Comparison of ENCODE assay signal across 1 cellular context in the genomic region with DNA sequence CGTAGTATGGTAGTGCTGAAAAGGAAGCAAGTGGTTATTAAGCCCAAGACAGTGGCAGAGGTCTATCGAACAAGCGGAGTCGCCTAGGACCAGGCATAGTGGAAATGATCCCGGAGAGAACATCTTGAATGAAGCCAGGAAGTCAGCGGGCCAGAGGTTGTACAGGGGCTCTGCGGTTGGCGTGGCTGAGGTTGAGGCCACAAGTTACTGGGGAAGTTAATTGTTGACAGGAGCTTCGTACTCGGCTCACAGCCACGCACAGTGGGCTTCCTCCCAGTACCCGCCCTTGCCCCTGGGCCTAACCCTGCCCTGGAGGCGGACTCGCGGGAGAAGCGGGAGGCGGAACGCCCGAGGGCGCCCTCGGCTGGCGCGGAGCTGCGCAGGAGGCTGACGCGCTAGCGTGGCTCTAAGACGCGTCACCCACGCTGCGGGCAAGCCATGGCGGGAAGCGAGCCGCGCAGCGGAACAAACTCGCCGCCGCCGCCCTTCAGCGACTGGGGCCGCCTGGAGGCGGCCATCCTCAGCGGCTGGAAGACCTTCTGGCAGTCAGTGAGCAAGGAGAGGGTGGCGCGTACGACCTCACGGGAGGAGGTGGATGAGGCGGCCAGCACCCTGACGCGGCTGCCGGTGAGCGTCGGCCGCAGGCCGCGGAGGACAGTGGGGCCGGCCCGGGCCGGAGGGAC.
TF ChIP-seq lines count a peak whose summit lies in the region.

A gene with protein sequence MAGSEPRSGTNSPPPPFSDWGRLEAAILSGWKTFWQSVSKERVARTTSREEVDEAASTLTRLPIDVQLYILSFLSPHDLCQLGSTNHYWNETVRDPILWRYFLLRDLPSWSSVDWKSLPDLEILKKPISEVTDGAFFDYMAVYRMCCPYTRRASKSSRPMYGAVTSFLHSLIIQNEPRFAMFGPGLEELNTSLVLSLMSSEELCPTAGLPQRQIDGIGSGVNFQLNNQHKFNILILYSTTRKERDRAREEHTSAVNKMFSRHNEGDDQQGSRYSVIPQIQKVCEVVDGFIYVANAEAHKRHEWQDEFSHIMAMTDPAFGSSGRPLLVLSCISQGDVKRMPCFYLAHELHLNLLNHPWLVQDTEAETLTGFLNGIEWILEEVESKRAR (plus strand): TSS at position 410 of the 683 bp plus-strand sequence. CDS start 29 bp downstream, at position 439.

TF ChIP-seq in K562, 482 proteins besides CTCF, POLR2A, EP300 and RAD21 (continued from another document and continues in another):
- TF ChIP-seq, protein P1, sequence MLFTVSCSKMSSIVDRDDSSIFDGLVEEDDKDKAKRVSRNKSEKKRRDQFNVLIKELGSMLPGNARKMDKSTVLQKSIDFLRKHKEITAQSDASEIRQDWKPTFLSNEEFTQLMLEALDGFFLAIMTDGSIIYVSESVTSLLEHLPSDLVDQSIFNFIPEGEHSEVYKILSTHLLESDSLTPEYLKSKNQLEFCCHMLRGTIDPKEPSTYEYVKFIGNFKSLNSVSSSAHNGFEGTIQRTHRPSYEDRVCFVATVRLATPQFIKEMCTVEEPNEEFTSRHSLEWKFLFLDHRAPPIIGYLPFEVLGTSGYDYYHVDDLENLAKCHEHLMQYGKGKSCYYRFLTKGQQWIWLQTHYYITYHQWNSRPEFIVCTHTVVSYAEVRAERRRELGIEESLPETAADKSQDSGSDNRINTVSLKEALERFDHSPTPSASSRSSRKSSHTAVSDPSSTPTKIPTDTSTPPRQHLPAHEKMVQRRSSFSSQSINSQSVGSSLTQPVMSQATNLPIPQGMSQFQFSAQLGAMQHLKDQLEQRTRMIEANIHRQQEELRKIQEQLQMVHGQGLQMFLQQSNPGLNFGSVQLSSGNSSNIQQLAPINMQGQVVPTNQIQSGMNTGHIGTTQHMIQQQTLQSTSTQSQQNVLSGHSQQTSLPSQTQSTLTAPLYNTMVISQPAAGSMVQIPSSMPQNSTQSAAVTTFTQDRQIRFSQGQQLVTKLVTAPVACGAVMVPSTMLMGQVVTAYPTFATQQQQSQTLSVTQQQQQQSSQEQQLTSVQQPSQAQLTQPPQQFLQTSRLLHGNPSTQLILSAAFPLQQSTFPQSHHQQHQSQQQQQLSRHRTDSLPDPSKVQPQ (CRISPR knock-in tag; IDR thresholded peaks at IDR 0.05; ENCODE audit: borderline replicate concordance) = no peak
- TF ChIP-seq ZNF134 (CRISPR knock-in tag; conservative IDR thresholded peaks at IDR 0.05) (0 out of 2 replicates have a peak, but pooled peaks have one; percentile 37), SIN3A (IDR thresholded peaks at IDR 0.05; ENCODE audit: borderline replicate concordance in 2 of 2, control insufficient read depth in 1 of 2, low read depth in 2 of 2, low read length in 2 of 2) (peak in 1 of 2 experiments; percentile 63; a peak in 1 of 4 replicates), SMARCC2 (IDR thresholded peaks at IDR 0.05; ENCODE audit: low read depth) (peak; percentile 32; the same call in 1 of the 2 replicates), ZSCAN32 (CRISPR knock-in tag; IDR thresholded peaks at IDR 0.05) (no peak; the same call in 1 of the 2 replicates), GTF2E2 (tag; IDR thresholded peaks at IDR 0.05) (peak; percentile 97), RNF2 (IDR thresholded peaks at IDR 0.05) (peak; percentile 93), HNRNPUL1 (IDR thresholded peaks at IDR 0.05; ENCODE audit: low read length) (no peak), YBX1 (IDR thresholded peaks at IDR 0.05) (no peak), POLR2G (IDR thresholded peaks at IDR 0.05; ENCODE audit: low read depth, low read length) (peak; percentile 99), HDAC6 (IDR thresholded peaks at IDR 0.05; ENCODE audit: low read depth, low read length) (no peak), ZFX (CRISPR knock-in tag; IDR thresholded peaks at IDR 0.05) (peak; percentile 99), SIRT6 (IDR thresholded peaks at IDR 0.05; ENCODE audit: low read depth, low read length) (no peak), ADNP (tag; IDR thresholded peaks at IDR 0.05) (no peak), TAF15 (IDR thresholded peaks at IDR 0.05; ENCODE audit: low read depth, low read length) (no peak), ZNF589 (CRISPR knock-in tag; IDR thresholded peaks at IDR 0.05; ENCODE audit: low read depth) (no peak), POLR2AphosphoS2 (IDR thresholded peaks at IDR 0.05; ENCODE audit: low read length) (peak; percentile 66; the same call in 1 of the 2 replicates), CBFB (CRISPR knock-in tag; IDR thresholded peaks at IDR 0.05) (peak; percentile 84; the same call in 1 of the 2 replicates)
- TF ChIP-seq, protein P2, sequence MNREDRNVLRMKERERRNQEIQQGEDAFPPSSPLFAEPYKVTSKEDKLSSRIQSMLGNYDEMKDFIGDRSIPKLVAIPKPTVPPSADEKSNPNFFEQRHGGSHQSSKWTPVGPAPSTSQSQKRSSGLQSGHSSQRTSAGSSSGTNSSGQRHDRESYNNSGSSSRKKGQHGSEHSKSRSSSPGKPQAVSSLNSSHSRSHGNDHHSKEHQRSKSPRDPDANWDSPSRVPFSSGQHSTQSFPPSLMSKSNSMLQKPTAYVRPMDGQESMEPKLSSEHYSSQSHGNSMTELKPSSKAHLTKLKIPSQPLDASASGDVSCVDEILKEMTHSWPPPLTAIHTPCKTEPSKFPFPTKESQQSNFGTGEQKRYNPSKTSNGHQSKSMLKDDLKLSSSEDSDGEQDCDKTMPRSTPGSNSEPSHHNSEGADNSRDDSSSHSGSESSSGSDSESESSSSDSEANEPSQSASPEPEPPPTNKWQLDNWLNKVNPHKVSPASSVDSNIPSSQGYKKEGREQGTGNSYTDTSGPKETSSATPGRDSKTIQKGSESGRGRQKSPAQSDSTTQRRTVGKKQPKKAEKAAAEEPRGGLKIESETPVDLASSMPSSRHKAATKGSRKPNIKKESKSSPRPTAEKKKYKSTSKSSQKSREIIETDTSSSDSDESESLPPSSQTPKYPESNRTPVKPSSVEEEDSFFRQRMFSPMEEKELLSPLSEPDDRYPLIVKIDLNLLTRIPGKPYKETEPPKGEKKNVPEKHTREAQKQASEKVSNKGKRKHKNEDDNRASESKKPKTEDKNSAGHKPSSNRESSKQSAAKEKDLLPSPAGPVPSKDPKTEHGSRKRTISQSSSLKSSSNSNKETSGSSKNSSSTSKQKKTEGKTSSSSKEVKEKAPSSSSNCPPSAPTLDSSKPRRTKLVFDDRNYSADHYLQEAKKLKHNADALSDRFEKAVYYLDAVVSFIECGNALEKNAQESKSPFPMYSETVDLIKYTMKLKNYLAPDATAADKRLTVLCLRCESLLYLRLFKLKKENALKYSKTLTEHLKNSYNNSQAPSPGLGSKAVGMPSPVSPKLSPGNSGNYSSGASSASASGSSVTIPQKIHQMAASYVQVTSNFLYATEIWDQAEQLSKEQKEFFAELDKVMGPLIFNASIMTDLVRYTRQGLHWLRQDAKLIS (CRISPR knock-in tag; IDR thresholded peaks at IDR 0.05) = no peak; the same call in none of the 2 replicates
- TF ChIP-seq, protein P3, sequence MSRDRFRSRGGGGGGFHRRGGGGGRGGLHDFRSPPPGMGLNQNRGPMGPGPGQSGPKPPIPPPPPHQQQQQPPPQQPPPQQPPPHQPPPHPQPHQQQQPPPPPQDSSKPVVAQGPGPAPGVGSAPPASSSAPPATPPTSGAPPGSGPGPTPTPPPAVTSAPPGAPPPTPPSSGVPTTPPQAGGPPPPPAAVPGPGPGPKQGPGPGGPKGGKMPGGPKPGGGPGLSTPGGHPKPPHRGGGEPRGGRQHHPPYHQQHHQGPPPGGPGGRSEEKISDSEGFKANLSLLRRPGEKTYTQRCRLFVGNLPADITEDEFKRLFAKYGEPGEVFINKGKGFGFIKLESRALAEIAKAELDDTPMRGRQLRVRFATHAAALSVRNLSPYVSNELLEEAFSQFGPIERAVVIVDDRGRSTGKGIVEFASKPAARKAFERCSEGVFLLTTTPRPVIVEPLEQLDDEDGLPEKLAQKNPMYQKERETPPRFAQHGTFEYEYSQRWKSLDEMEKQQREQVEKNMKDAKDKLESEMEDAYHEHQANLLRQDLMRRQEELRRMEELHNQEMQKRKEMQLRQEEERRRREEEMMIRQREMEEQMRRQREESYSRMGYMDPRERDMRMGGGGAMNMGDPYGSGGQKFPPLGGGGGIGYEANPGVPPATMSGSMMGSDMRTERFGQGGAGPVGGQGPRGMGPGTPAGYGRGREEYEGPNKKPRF (IDR thresholded peaks at IDR 0.05; ENCODE audit: low read depth, low read length) = no peak
- TF ChIP-seq, protein P4, sequence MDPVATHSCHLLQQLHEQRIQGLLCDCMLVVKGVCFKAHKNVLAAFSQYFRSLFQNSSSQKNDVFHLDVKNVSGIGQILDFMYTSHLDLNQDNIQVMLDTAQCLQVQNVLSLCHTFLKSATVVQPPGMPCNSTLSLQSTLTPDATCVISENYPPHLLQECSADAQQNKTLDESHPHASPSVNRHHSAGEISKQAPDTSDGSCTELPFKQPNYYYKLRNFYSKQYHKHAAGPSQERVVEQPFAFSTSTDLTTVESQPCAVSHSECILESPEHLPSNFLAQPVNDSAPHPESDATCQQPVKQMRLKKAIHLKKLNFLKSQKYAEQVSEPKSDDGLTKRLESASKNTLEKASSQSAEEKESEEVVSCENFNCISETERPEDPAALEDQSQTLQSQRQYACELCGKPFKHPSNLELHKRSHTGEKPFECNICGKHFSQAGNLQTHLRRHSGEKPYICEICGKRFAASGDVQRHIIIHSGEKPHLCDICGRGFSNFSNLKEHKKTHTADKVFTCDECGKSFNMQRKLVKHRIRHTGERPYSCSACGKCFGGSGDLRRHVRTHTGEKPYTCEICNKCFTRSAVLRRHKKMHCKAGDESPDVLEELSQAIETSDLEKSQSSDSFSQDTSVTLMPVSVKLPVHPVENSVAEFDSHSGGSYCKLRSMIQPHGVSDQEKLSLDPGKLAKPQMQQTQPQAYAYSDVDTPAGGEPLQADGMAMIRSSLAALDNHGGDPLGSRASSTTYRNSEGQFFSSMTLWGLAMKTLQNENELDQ (CRISPR knock-in tag; IDR thresholded peaks at IDR 0.05; ENCODE audit: borderline replicate concordance) = no peak
- TF ChIP-seq, protein P5, sequence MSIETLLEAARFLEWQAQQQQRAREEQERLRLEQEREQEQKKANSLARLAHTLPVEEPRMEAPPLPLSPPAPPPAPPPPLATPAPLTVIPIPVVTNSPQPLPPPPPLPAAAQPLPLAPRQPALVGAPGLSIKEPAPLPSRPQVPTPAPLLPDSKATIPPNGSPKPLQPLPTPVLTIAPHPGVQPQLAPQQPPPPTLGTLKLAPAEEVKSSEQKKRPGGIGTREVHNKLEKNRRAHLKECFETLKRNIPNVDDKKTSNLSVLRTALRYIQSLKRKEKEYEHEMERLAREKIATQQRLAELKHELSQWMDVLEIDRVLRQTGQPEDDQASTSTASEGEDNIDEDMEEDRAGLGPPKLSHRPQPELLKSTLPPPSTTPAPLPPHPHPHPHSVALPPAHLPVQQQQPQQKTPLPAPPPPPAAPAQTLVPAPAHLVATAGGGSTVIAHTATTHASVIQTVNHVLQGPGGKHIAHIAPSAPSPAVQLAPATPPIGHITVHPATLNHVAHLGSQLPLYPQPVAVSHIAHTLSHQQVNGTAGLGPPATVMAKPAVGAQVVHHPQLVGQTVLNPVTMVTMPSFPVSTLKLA (conservative IDR thresholded peaks at IDR 0.05) = peak; percentile 73 to 88
- TF ChIP-seq, protein P6, sequence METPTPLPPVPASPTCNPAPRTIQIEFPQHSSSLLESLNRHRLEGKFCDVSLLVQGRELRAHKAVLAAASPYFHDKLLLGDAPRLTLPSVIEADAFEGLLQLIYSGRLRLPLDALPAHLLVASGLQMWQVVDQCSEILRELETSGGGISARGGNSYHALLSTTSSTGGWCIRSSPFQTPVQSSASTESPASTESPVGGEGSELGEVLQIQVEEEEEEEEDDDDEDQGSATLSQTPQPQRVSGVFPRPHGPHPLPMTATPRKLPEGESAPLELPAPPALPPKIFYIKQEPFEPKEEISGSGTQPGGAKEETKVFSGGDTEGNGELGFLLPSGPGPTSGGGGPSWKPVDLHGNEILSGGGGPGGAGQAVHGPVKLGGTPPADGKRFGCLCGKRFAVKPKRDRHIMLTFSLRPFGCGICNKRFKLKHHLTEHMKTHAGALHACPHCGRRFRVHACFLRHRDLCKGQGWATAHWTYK (CRISPR knock-in tag; IDR thresholded peaks at IDR 0.05) = peak; percentile 82
- TF ChIP-seq, protein P7, sequence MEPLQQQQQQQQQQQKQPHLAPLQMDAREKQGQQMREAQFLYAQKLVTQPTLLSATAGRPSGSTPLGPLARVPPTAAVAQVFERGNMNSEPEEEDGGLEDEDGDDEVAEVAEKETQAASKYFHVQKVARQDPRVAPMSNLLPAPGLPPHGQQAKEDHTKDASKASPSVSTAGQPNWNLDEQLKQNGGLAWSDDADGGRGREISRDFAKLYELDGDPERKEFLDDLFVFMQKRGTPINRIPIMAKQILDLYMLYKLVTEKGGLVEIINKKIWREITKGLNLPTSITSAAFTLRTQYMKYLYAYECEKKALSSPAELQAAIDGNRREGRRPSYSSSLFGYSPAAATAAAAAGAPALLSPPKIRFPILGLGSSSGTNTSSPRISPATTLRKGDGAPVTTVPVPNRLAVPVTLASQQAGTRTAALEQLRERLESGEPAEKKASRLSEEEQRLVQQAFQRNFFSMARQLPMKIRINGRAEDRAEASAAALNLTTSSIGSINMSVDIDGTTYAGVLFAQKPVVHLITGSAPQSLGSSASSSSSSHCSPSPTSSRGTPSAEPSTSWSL (CRISPR knock-in tag; IDR thresholded peaks at IDR 0.05; ENCODE audit: borderline replicate concordance) = no peak
